Comparison of ENCODE assay signal across 1 cellular context in the genomic region with DNA sequence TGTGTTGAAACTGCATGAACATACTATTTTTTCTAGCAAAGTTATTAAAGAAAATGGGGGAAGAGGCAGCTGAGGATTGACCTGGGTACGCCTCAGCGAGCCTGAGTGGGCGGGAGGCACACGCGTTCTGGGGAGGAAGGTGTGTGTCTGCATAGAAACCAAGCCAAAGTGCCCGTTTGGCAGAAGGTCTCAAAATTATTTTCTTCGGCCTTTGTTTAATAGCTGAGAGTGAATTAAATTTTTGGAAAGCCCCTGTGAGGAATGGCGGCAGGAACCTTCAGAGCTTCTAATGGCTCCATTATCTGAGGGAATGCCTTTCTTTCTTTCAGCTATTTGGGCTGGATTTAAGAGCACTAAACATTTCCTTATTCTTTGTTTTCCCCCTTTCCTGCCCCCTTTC.
TF ChIP-seq lines count a peak whose summit lies in the region.

No MANE protein-coding gene starts in this region.

TF ChIP-seq in WTC11, 78 proteins besides CTCF, POLR2A, EP300 and RAD21 (continued from another document):
- TF ChIP-seq, protein P1, sequence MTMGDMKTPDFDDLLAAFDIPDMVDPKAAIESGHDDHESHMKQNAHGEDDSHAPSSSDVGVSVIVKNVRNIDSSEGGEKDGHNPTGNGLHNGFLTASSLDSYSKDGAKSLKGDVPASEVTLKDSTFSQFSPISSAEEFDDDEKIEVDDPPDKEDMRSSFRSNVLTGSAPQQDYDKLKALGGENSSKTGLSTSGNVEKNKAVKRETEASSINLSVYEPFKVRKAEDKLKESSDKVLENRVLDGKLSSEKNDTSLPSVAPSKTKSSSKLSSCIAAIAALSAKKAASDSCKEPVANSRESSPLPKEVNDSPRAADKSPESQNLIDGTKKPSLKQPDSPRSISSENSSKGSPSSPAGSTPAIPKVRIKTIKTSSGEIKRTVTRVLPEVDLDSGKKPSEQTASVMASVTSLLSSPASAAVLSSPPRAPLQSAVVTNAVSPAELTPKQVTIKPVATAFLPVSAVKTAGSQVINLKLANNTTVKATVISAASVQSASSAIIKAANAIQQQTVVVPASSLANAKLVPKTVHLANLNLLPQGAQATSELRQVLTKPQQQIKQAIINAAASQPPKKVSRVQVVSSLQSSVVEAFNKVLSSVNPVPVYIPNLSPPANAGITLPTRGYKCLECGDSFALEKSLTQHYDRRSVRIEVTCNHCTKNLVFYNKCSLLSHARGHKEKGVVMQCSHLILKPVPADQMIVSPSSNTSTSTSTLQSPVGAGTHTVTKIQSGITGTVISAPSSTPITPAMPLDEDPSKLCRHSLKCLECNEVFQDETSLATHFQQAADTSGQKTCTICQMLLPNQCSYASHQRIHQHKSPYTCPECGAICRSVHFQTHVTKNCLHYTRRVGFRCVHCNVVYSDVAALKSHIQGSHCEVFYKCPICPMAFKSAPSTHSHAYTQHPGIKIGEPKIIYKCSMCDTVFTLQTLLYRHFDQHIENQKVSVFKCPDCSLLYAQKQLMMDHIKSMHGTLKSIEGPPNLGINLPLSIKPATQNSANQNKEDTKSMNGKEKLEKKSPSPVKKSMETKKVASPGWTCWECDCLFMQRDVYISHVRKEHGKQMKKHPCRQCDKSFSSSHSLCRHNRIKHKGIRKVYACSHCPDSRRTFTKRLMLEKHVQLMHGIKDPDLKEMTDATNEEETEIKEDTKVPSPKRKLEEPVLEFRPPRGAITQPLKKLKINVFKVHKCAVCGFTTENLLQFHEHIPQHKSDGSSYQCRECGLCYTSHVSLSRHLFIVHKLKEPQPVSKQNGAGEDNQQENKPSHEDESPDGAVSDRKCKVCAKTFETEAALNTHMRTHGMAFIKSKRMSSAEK (CRISPR knock-in tag; IDR thresholded peaks at IDR 0.05; ENCODE audit: borderline replicate concordance), result no peak
- no peak for TF ChIP-seq PRRX2 (CRISPR knock-in tag; IDR thresholded peaks at IDR 0.05)
- TF ChIP-seq NFYB (CRISPR knock-in tag; conservative IDR thresholded peaks at IDR 0.05; ENCODE audit: low read depth), result no peak
- no peak for TF ChIP-seq ZNF423 (CRISPR knock-in tag; IDR thresholded peaks at IDR 0.05)
- TF ChIP-seq ETV6 (CRISPR knock-in tag; IDR thresholded peaks at IDR 0.05), result no peak
- TF ChIP-seq, protein P2, sequence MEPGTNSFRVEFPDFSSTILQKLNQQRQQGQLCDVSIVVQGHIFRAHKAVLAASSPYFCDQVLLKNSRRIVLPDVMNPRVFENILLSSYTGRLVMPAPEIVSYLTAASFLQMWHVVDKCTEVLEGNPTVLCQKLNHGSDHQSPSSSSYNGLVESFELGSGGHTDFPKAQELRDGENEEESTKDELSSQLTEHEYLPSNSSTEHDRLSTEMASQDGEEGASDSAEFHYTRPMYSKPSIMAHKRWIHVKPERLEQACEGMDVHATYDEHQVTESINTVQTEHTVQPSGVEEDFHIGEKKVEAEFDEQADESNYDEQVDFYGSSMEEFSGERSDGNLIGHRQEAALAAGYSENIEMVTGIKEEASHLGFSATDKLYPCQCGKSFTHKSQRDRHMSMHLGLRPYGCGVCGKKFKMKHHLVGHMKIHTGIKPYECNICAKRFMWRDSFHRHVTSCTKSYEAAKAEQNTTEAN (CRISPR knock-in tag; IDR thresholded peaks at IDR 0.05), result no peak
- TF ChIP-seq, protein P3, sequence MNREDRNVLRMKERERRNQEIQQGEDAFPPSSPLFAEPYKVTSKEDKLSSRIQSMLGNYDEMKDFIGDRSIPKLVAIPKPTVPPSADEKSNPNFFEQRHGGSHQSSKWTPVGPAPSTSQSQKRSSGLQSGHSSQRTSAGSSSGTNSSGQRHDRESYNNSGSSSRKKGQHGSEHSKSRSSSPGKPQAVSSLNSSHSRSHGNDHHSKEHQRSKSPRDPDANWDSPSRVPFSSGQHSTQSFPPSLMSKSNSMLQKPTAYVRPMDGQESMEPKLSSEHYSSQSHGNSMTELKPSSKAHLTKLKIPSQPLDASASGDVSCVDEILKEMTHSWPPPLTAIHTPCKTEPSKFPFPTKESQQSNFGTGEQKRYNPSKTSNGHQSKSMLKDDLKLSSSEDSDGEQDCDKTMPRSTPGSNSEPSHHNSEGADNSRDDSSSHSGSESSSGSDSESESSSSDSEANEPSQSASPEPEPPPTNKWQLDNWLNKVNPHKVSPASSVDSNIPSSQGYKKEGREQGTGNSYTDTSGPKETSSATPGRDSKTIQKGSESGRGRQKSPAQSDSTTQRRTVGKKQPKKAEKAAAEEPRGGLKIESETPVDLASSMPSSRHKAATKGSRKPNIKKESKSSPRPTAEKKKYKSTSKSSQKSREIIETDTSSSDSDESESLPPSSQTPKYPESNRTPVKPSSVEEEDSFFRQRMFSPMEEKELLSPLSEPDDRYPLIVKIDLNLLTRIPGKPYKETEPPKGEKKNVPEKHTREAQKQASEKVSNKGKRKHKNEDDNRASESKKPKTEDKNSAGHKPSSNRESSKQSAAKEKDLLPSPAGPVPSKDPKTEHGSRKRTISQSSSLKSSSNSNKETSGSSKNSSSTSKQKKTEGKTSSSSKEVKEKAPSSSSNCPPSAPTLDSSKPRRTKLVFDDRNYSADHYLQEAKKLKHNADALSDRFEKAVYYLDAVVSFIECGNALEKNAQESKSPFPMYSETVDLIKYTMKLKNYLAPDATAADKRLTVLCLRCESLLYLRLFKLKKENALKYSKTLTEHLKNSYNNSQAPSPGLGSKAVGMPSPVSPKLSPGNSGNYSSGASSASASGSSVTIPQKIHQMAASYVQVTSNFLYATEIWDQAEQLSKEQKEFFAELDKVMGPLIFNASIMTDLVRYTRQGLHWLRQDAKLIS (CRISPR knock-in tag; IDR thresholded peaks at IDR 0.05; ENCODE audit: borderline replicate concordance), result no peak
- no peak for TF ChIP-seq ZNF232 (CRISPR knock-in tag; IDR thresholded peaks at IDR 0.05)
- TF ChIP-seq IRF2 (CRISPR knock-in tag; IDR thresholded peaks at IDR 0.05; ENCODE audit: borderline replicate concordance, low read depth), result no peak
- TF ChIP-seq, protein P4, sequence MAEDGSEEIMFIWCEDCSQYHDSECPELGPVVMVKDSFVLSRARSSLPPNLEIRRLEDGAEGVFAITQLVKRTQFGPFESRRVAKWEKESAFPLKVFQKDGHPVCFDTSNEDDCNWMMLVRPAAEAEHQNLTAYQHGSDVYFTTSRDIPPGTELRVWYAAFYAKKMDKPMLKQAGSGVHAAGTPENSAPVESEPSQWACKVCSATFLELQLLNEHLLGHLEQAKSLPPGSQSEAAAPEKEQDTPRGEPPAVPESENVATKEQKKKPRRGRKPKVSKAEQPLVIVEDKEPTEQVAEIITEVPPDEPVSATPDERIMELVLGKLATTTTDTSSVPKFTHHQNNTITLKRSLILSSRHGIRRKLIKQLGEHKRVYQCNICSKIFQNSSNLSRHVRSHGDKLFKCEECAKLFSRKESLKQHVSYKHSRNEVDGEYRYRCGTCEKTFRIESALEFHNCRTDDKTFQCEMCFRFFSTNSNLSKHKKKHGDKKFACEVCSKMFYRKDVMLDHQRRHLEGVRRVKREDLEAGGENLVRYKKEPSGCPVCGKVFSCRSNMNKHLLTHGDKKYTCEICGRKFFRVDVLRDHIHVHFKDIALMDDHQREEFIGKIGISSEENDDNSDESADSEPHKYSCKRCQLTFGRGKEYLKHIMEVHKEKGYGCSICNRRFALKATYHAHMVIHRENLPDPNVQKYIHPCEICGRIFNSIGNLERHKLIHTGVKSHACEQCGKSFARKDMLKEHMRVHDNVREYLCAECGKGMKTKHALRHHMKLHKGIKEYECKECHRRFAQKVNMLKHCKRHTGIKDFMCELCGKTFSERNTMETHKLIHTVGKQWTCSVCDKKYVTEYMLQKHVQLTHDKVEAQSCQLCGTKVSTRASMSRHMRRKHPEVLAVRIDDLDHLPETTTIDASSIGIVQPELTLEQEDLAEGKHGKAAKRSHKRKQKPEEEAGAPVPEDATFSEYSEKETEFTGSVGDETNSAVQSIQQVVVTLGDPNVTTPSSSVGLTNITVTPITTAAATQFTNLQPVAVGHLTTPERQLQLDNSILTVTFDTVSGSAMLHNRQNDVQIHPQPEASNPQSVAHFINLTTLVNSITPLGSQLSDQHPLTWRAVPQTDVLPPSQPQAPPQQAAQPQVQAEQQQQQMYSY (CRISPR knock-in tag; IDR thresholded peaks at IDR 0.05), result no peak
- TF ChIP-seq, protein P5, sequence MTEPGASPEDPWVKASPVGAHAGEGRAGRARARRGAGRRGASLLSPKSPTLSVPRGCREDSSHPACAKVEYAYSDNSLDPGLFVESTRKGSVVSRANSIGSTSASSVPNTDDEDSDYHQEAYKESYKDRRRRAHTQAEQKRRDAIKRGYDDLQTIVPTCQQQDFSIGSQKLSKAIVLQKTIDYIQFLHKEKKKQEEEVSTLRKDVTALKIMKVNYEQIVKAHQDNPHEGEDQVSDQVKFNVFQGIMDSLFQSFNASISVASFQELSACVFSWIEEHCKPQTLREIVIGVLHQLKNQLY (CRISPR knock-in tag; IDR thresholded peaks at IDR 0.05), result no peak
- no peak for TF ChIP-seq CREB1 (CRISPR knock-in tag; IDR thresholded peaks at IDR 0.05)
- TF ChIP-seq ZNF671 (CRISPR knock-in tag; IDR thresholded peaks at IDR 0.05), result no peak
- TF ChIP-seq GABPB1 (CRISPR knock-in tag; IDR thresholded peaks at IDR 0.05), result no peak
- TF ChIP-seq, protein P6, sequence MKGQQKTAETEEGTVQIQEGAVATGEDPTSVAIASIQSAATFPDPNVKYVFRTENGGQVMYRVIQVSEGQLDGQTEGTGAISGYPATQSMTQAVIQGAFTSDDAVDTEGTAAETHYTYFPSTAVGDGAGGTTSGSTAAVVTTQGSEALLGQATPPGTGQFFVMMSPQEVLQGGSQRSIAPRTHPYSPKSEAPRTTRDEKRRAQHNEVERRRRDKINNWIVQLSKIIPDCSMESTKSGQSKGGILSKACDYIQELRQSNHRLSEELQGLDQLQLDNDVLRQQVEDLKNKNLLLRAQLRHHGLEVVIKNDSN (CRISPR knock-in tag; IDR thresholded peaks at IDR 0.05), result no peak
- no peak for TF ChIP-seq FOXJ3 (CRISPR knock-in tag; IDR thresholded peaks at IDR 0.05; ENCODE audit: borderline replicate concordance)
- no peak for TF ChIP-seq TEAD1 (CRISPR knock-in tag; IDR thresholded peaks at IDR 0.05)
- TF ChIP-seq RELA (CRISPR knock-in tag; IDR thresholded peaks at IDR 0.05; ENCODE audit: borderline replicate concordance), result no peak
- TF ChIP-seq, protein P7, sequence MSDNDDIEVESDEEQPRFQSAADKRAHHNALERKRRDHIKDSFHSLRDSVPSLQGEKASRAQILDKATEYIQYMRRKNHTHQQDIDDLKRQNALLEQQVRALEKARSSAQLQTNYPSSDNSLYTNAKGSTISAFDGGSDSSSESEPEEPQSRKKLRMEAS (CRISPR knock-in tag; IDR thresholded peaks at IDR 0.05), result no peak
